Comparison of ENCODE assay signal across 9 cellular contexts in genomic region chr2:237864030-237864931, GRCh38. TPM values are rescaled to one million over a fixed set of nuclear protein-coding genes. Genes with fewer than 3 reads are reported as not detected.
DNase-seq lines count a peak whose midpoint lies in the region; ATAC-seq, FAIRE-seq and TF ChIP-seq lines count a peak whose summit lies in the region.
"Had no signal": no experiment of that assay in that cellular context is flagged by ENCODE, and none has a peak within 500 bp of the region (broad histone marks: within the 10 kb centered on the region; RNA-seq: fewer than 3 reads in every experiment).

No MANE protein-coding gene starts in this region.

- no peak for TF ChIP-seq CTCF in spleen (IDR thresholded peaks at IDR 0.05 in 8 of 11, conservative IDR thresholded peaks at IDR 0.05 in 3 of 11)

- H3K4me1 ChIP-seq in spleen, result peaks cover 0 to 24% (median 12%) of the 10 kb centered on the region in 6 donors
- H3K4me1 ChIP-seq: breast epithelium had no signal

- FAIRE-seq in HTR-8/SVneo (lab: Jason Lieb, UNC), result peak; percentile 48

- ATAC-seq in GM21526 (IDR thresholded peaks at IDR 0.05; ENCODE audit: low FRiP score, unreplicated experiment), result no peak
- no peak for ATAC-seq in HG02759 (IDR thresholded peaks at IDR 0.05; ENCODE audit: unreplicated experiment)
- ATAC-seq in sciatic nerve, result no peak

- DNase-seq in HTR-8/SVneo (ENCODE audit: insufficient read length, low spot score) (no peak), caudate nucleus (lab: John Stamatoyannopoulos, UW) (peak in 22 of 61 donors; percentile 33 to 75 (median 48)), left kidney (ENCODE audit: low read depth, low spot score) (peak; percentile 66), spleen (peak; percentile 63), sciatic nerve (ENCODE audit: low spot score) (no peak), SKM-1 (lab: John Stamatoyannopoulos, UW; ENCODE audit: unreplicated experiment) (no peak)

- intact Hi-C loops in spleen (cut with DNase I; ENCODE audit: low total_unique reads), result no loop called here
- intact Hi-C loops in sciatic nerve (cut with DNase I), result no loop called here

- no peaks in the 10 kb centered on the region for H3K36me3 ChIP-seq in spleen
- H3K36me3 ChIP-seq: breast epithelium had no signal

- peaks cover 0 to 55% (median 11%) of the 10 kb centered on the region in 7 donors for H3K27me3 ChIP-seq in spleen (replicated peaks in 1 of 7)

- 76 to 85% (median 82%) methylated on average over 20 to 22 of the region's 22 CpGs for WGBS in spleen, 5 donors

- no peak for TF ChIP-seq POLR2A in spleen (IDR thresholded peaks at IDR 0.05)

- H3K27ac ChIP-seq in caudate nucleus (ENCODE audit: low read depth, low read length) (peak overlapping the region; percentile 50), spleen (no peak overlapping the region)

- H3K4me3 ChIP-seq in spleen, result no peak overlapping the region
- H3K4me3 ChIP-seq: breast epithelium had no signal

- H3K9me3 ChIP-seq in spleen, result no peaks in the 10 kb centered on the region
- H3K9me3 ChIP-seq: breast epithelium had no signal

RNA-seq across cellular contexts. Expression of gene RAMP1, which starts 4.9 kb away (rescaled TPM):
- 10 to 100 TPM in 2 of 7 donors, 1 to 10 TPM in 5; 4.5 to 11.0 (median 8.2) TPM for total RNA-seq in spleen
- polyA plus RNA-seq in spleen, result 10 to 100 TPM; 19.6 to 44.5 (median 24.5) TPM
- 26.3 TPM for total RNA-seq in sciatic nerve

Comparison
In these comparisons a context has a peak if more than half of its experiments do, and no peak if none do; other contexts are left out.
1. DNase-seq: peak in left kidney (single experiment) and spleen (single experiment); none in HTR-8/SVneo (single experiment), sciatic nerve (single experiment) and SKM-1 (single experiment).